In the genomic region with DNA sequence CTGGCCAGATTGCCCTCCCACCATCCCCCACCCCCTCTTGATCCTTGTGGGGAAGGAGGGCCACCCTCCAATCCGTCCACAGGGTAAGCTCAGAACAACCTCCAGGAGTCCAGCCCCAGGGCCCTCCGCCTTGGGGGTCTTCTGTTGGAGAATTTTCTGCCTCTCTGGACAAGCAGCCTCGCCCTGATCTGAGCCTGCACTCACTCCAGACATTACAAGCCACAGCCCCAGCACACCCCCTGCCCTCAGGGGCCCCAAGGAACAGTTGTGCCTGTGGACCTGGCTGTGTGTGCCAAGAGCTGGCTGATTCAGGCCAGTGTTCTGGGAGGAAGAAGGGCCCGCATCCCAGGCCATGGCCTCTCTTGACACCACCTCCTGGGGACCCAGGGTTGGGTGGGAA, we compare ENCODE assay signal across 9 cellular contexts. TPM values are rescaled to one million over a fixed set of nuclear protein-coding genes. Genes with fewer than 3 reads are reported as not detected.
DNase-seq lines count a peak whose midpoint lies in the region; ATAC-seq and TF ChIP-seq lines count a peak whose summit lies in the region.
"Had no signal": no experiment of that assay in that cellular context is flagged by ENCODE, and none has a peak within 500 bp of the region (broad histone marks: within the 10 kb centered on the region; RNA-seq: fewer than 3 reads in every experiment).

No MANE protein-coding gene starts in this region.

- RAD21 ChIA-PET in HCT116 (lab: Charles Lee; ENCODE audit: low non-redundant PET in 1 of 2, low total read pairs in 2 of 2, uncharacterized antibody in 2 of 2, unreplicated experiment in 2 of 2): no interaction called here

- H3K9me3 ChIP-seq in HCT116 (ENCODE audit: control insufficient read depth in 1 of 2, insufficient read depth in 1 of 2, low read depth in 1 of 2, low read length in 2 of 2): no peaks in the 10 kb centered on the region
- H3K9me3 ChIP-seq in T-helper 17 cell (ENCODE audit: control insufficient read depth, low read length, poor library complexity, severe bottlenecking): no peaks in the 10 kb centered on the region
- no peaks in the 10 kb centered on the region for H3K9me3 ChIP-seq in left ventricle myocardium inferior (replicated peaks)
- H3K9me3 ChIP-seq: ascending aorta had no signal

- peak overlapping the region; percentile 90 for H3K4me3 Mint-ChIP-seq in T-helper 17 cell

- H3K4me2 ChIP-seq in HCT116 (ENCODE audit: low read length): peak overlapping the region; percentile 100

- ATAC-seq in HCT116: no peak
- ATAC-seq in T-helper 17 cell: no peak
- ATAC-seq in GM18858 (IDR thresholded peaks at IDR 0.05; ENCODE audit: unreplicated experiment): no peak
- no peak for ATAC-seq in HG03521 (IDR thresholded peaks at IDR 0.05; ENCODE audit: unreplicated experiment)

- CTCF ChIA-PET in HCT116 (lab: Charles Lee): no interaction called here

- H3K36me3 ChIP-seq in HCT116 (ENCODE audit: control insufficient read depth in 1 of 2, insufficient read depth in 2 of 2, low read length in 2 of 2): no peaks in the 10 kb centered on the region
- H3K36me3 ChIP-seq in left ventricle myocardium inferior: peaks cover 34% of the 10 kb centered on the region

- H3K9ac ChIP-seq in HCT116 (ENCODE audit: low read length): peak overlapping the region; percentile 71

- no TSS peak for BruUV-seq in HCT116 (replicated peaks; lab: Mats Ljungman, UMichigan)

- H3K4me1 ChIP-seq in HCT116 (ENCODE audit: control insufficient read depth in 1 of 2, insufficient read depth in 2 of 2, low read length in 2 of 2) (peaks cover 10 to 35% of the 10 kb centered on the region in 2 experiments), left ventricle myocardium inferior (peaks cover 53% of the 10 kb centered on the region)

- no peaks in the 10 kb centered on the region for H3K36me3 Mint-ChIP-seq in T-helper 17 cell (ENCODE audit: low read depth)

- no peak overlapping the region for H3K27ac Mint-ChIP-seq in T-helper 17 cell

- no peak for TF ChIP-seq POLR2A in HCT116 (IDR thresholded peaks at IDR 0.05; ENCODE audit: borderline replicate concordance, extremely low read depth, insufficient read depth, insufficient read length)

- H3K27ac ChIP-seq in HCT116 (ENCODE audit: low read depth, low read length): no peak overlapping the region; the same call in 1 of the 2 replicates
- peak overlapping the region; percentile 94 for H3K27ac ChIP-seq in left ventricle myocardium inferior (replicated peaks)
- H3K27ac ChIP-seq in skin epidermis: peak overlapping the region in 20 of 21 experiments; percentile 60 to 97 (median 88)
- H3K27ac ChIP-seq: ascending aorta had no signal

- peaks cover 17% of the 10 kb centered on the region for H3K4me1 Mint-ChIP-seq in T-helper 17 cell

- intact Hi-C loops in HCT116 (cut with micrococcal nuclease) (no loop called here), left ventricle myocardium inferior (cut with micrococcal nuclease) (no loop called here)

- TF ChIP-seq RAD21 in HCT116 (IDR thresholded peaks at IDR 0.05; ENCODE audit: low read depth): no peak

- POLR2A ChIA-PET in HCT116 (lab: Charles Lee): interaction anchor here (0.6 kb wide), 1 partner anchor 50 kb away, joined by 4 read pairs; no protein-coding TSS in a partner anchor

- no peaks in the 10 kb centered on the region for H3K27me3 Mint-ChIP-seq in T-helper 17 cell

- DNase-seq in HCT116 (ENCODE audit: low read depth, low spot score): no peak
- DNase-seq in T-helper 17 cell: no peak
- no peak for DNase-seq in left ventricle myocardium inferior
- DNase-seq in NK-92 treated with Interleukin-12 subunit alpha and Interleukin-12 subunit beta, amount 100 ng/mL, for 24 hours (lab: John Stamatoyannopoulos, UW): no peak
- DNase-seq: stimulated activated CD4-positive, alpha-beta T cell treated with anti-CD3 and anti-CD28 coated beads, Interleukin-12 subunit alpha, Interleukin-12 subunit beta, amount 100 ng/mL, for 4 hours had no signal

- H3K4me3 ChIP-seq in HCT116 (replicated peaks in 1 of 2; ENCODE audit: low read depth in 1 of 2, low read length in 2 of 2) (peak overlapping the region; percentile 72 to 79), left ventricle myocardium inferior (peak overlapping the region; percentile 74), skin epidermis (peak overlapping the region; percentile 50 to 67 (median 61))

- H2AFZ ChIP-seq in HCT116 (ENCODE audit: low read depth, low read length, poor library complexity, severe bottlenecking): no peak overlapping the region

- TF ChIP-seq CTCF in HCT116 (IDR thresholded peaks at IDR 0.05 in 2 of 3, conservative IDR thresholded peaks at IDR 0.05 in 1 of 3; ENCODE audit: borderline replicate concordance in 1 of 3, insufficient read depth in 1 of 3, low read depth in 2 of 3, low read length in 2 of 3) (no peak), left ventricle myocardium inferior (IDR thresholded peaks at IDR 0.05; ENCODE audit: borderline replicate concordance) (no peak)

- no peaks in the 10 kb centered on the region for H3K9me2 ChIP-seq in HCT116 (ENCODE audit: insufficient read depth)

- H3K79me2 ChIP-seq in HCT116 (ENCODE audit: insufficient read depth, low read length): no peaks in the 10 kb centered on the region

- H4K20me1 ChIP-seq in HCT116 (ENCODE audit: insufficient read depth): no peaks in the 10 kb centered on the region

- no peaks in the 10 kb centered on the region for H3K27me3 ChIP-seq in HCT116 (ENCODE audit: insufficient read depth, low read length)
- peaks cover 44% of the 10 kb centered on the region for H3K27me3 ChIP-seq in left ventricle myocardium inferior (ENCODE audit: low read depth)

TF ChIP-seq in HCT116, 20 proteins besides CTCF, POLR2A, EP300 and RAD21:
- TF ChIP-seq JUND (IDR thresholded peaks at IDR 0.05) (no peak), SIN3A (IDR thresholded peaks at IDR 0.05; ENCODE audit: low read depth) (no peak), TCF7L2 (IDR thresholded peaks at IDR 0.05; ENCODE audit: borderline replicate concordance, extremely low read depth, insufficient read depth, insufficient read length) (no peak), FOSL1 (IDR thresholded peaks at IDR 0.05; ENCODE audit: low read depth) (no peak), CEBPB (IDR thresholded peaks at IDR 0.05; ENCODE audit: low read depth) (no peak), POLR2AphosphoS5 (IDR thresholded peaks at IDR 0.05; ENCODE audit: low read depth, low read length) (no peak), EGR1 (IDR thresholded peaks at IDR 0.05; ENCODE audit: low read depth) (no peak), REST (IDR thresholded peaks at IDR 0.05; ENCODE audit: low read depth) (no peak), ZFX (IDR thresholded peaks at IDR 0.05) (no peak), SP1 (IDR thresholded peaks at IDR 0.05; ENCODE audit: low read depth) (no peak), YY1 (IDR thresholded peaks at IDR 0.05; ENCODE audit: extremely low read depth, insufficient replicate concordance, low read depth, low read length) (no peak), SRF (IDR thresholded peaks at IDR 0.05; ENCODE audit: low read depth) (no peak), EZH2 (IDR thresholded peaks at IDR 0.05) (no peak)
- TF ChIP-seq, protein P1, sequence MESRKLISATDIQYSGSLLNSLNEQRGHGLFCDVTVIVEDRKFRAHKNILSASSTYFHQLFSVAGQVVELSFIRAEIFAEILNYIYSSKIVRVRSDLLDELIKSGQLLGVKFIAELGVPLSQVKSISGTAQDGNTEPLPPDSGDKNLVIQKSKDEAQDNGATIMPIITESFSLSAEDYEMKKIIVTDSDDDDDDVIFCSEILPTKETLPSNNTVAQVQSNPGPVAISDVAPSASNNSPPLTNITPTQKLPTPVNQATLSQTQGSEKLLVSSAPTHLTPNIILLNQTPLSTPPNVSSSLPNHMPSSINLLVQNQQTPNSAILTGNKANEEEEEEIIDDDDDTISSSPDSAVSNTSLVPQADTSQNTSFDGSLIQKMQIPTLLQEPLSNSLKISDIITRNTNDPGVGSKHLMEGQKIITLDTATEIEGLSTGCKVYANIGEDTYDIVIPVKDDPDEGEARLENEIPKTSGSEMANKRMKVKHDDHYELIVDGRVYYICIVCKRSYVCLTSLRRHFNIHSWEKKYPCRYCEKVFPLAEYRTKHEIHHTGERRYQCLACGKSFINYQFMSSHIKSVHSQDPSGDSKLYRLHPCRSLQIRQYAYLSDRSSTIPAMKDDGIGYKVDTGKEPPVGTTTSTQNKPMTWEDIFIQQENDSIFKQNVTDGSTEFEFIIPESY (IDR thresholded peaks at IDR 0.05; ENCODE audit: extremely low read depth, insufficient replicate concordance, low read length): no peak
TF ChIP-seq in HCT116: peak in this region for 0.

RNA-seq across cellular contexts. Expression of gene ARHGAP27, which starts 0.5 kb away (rescaled TPM):
- total RNA-seq in HCT116 (2021; ENCODE audit: unreplicated experiment) (46.7 TPM), T-helper 17 cell (10 to 100 TPM; 42.0 to 55.4 TPM), left ventricle myocardium inferior (15.1 TPM)
- 32.4 and 34.4 TPM in 2 replicates for polyA plus RNA-seq in HCT116 (2012)

RNA-seq across cellular contexts. Expression of gene PLEKHM1, which starts 57.4 kb away (rescaled TPM):
- total RNA-seq in HCT116 (2021; ENCODE audit: unreplicated experiment) (32.8 TPM), T-helper 17 cell (10 to 100 TPM; 87.6 to 97.0 TPM), left ventricle myocardium inferior (27.3 TPM)
- polyA plus RNA-seq in HCT116 (2012): 14.3 and 14.6 TPM in 2 replicates
